19 cellular contexts compared by ENCODE assay signal in genomic region chr22:27336151-27337090, GRCh38.
"Had no signal": no experiment of that assay in that cellular context is flagged by ENCODE, and none has a peak within 500 bp of the region (broad histone marks: within the 10 kb centered on the region; RNA-seq: fewer than 3 reads in every experiment).

No MANE protein-coding gene starts in this region.

- H3K27ac ChIP-seq: coronary artery, gastroesophageal sphincter, prostate gland, VCaP had no signal

- H3K4me3 ChIP-seq: coronary artery, gastroesophageal sphincter, prostate gland had no signal

- H3K4me1 ChIP-seq: prostate gland had no signal

- H3K27ac Mint-ChIP-seq: activated CD4-positive, alpha-beta memory T cell treated with anti-CD3 and anti-CD28 coated beads for 36 hours; activated naive CD8-positive, alpha-beta T cell treated with anti-CD3 and anti-CD28 coated beads, Interleukin-2, amount 10 ng/mL, durations not matched to agents 7 days and 5 days; natural killer cell treated with Interleukin-12 subunit alpha and Interleukin-12 subunit beta and Interleukin-15 and Interleukin-18, amount 100 ng/mL, for 72 hours; T-cell had no signal

- H3K4me1 Mint-ChIP-seq: activated naive CD8-positive, alpha-beta T cell treated with anti-CD3 and anti-CD28 coated beads, Interleukin-2, amount 10 ng/mL, durations not matched to agents 7 days and 5 days; T-cell had no signal

- H3K27me3 ChIP-seq: gastroesophageal sphincter had no signal

- FAIRE-seq: endothelial cell of umbilical vein had no signal

- H3K36me3 Mint-ChIP-seq: activated CD4-positive, alpha-beta memory T cell treated with anti-CD3 and anti-CD28 coated beads for 36 hours; activated naive CD8-positive, alpha-beta T cell treated with anti-CD3 and anti-CD28 coated beads, Interleukin-2, amount 10 ng/mL, durations not matched to agents 7 days and 5 days; natural killer cell treated with Interleukin-12 subunit alpha and Interleukin-12 subunit beta and Interleukin-15 and Interleukin-18, amount 100 ng/mL, for 72 hours; T-cell had no signal

- H3K36me3 ChIP-seq: gastroesophageal sphincter, prostate gland had no signal

- DNase-seq: activated CD4-positive, alpha-beta memory T cell treated with anti-CD3 and anti-CD28 coated beads for 36 hours; activated gamma-delta T cell treated with Interleukin-2 at 50 U/mL for 16 hours; activated naive CD8-positive, alpha-beta T cell treated with anti-CD3 and anti-CD28 coated beads, Interleukin-2, amount 10 ng/mL, durations not matched to agents 7 days and 5 days; activated T-cell treated with anti-CD3 and anti-CD28 coated beads, Interleukin-2, amount 50 U/mL, for 48 hours; aorta; central memory CD4-positive, alpha-beta T cell; effector CD4-positive, alpha-beta T cell; hippocampal formation; nucleus accumbens; stimulated activated naive CD4-positive, alpha-beta T cell; substantia nigra; T-cell; trophoblast cell had no signal

- H3K9me3 Mint-ChIP-seq: activated CD4-positive, alpha-beta memory T cell treated with anti-CD3 and anti-CD28 coated beads for 36 hours; activated naive CD8-positive, alpha-beta T cell treated with anti-CD3 and anti-CD28 coated beads, Interleukin-2, amount 10 ng/mL, durations not matched to agents 7 days and 5 days; natural killer cell treated with Interleukin-12 subunit alpha and Interleukin-12 subunit beta and Interleukin-15 and Interleukin-18, amount 100 ng/mL, for 72 hours; T-cell had no signal

- H3K9me3 ChIP-seq: prostate gland had no signal

- H3K4me3 Mint-ChIP-seq: activated CD4-positive, alpha-beta memory T cell treated with anti-CD3 and anti-CD28 coated beads for 36 hours; activated naive CD8-positive, alpha-beta T cell treated with anti-CD3 and anti-CD28 coated beads, Interleukin-2, amount 10 ng/mL, durations not matched to agents 7 days and 5 days; natural killer cell treated with Interleukin-12 subunit alpha and Interleukin-12 subunit beta and Interleukin-15 and Interleukin-18, amount 100 ng/mL, for 72 hours; T-cell had no signal
